17 cellular contexts compared by ENCODE assay signal in genomic region chr9:71663216-71663615, GRCh38.
A peak's percentile ranks its signal among the peaks of the same experiment; 100 is the strongest.
DNase-seq lines count a peak whose midpoint lies in the region; ATAC-seq, FAIRE-seq and TF ChIP-seq lines count a peak whose summit lies in the region.
"Had no signal": no experiment of that assay in that cellular context is flagged by ENCODE, and none has a peak within 500 bp of the region (broad histone marks: within the 10 kb centered on the region; RNA-seq: fewer than 3 reads in every experiment).

No MANE protein-coding gene starts in this region.

- no peaks in the 10 kb centered on the region for H3K9me1 ChIP-seq in K562 (ENCODE audit: control insufficient read depth, insufficient read depth, low read length)

- no peak overlapping the region for H3K9ac ChIP-seq in K562 (ENCODE audit: insufficient read depth in 1 of 2, low read depth in 2 of 2, low read length in 2 of 2)
- no peak overlapping the region for H3K9ac ChIP-seq in MM.1S (ENCODE audit: low read length)

- no peak for ATAC-seq in K562
- ATAC-seq in activated naive CD4-positive, alpha-beta T cell treated with anti-CD3 and anti-CD28 coated beads, Interleukin-2, amount 50 U/mL, for 72 hours, result no peak
- ATAC-seq: foreskin keratinocyte, pancreas had no signal

- no peak for TF ChIP-seq EP300 in K562 (IDR thresholded peaks at IDR 0.05; ENCODE audit: low read length)

- H3K4me1 ChIP-seq in K562 (replicated peaks in 1 of 2; ENCODE audit: control insufficient read depth in 2 of 2, insufficient read depth in 2 of 2, low read length in 2 of 2) (no peaks in the 10 kb centered on the region; a peak in 2 of 5 replicates), MM.1S (ENCODE audit: low read length) (no peaks in the 10 kb centered on the region)
- H3K4me1 ChIP-seq: foreskin keratinocyte, pancreas had no signal

- peaks cover 1 to 2% of the 10 kb centered on the region in 2 donors for H3K36me3 Mint-ChIP-seq in activated naive CD4-positive, alpha-beta T cell treated with anti-CD3 and anti-CD28 coated beads, Interleukin-2, amount 50 U/mL, for 72 hours
- H3K36me3 Mint-ChIP-seq: CD4-positive, CD25-positive, alpha-beta regulatory T cell; IgD-negative memory B cell had no signal

- no TSS peak for BruUV-seq in K562 (replicated peaks; lab: Mats Ljungman, UMichigan)

- DNase-seq in NCI-H1105 treated with DMSO at 0.1 percent for 48 hours (lab: John Stamatoyannopoulos, UW) (peak; percentile 14), NCI-H1105 (lab: John Stamatoyannopoulos, UW) (no peak), K562 (ENCODE audit: extremely low read depth in 1 of 4, low spot score in 3 of 4) (no peak), iPS-NIHi7 (ENCODE audit: extremely low spot score) (peak; percentile 17), MM.1S (no peak), NOMO-1 treated with dmso at 0.1 percent for 144 hours (lab: John Stamatoyannopoulos, UW; ENCODE audit: unreplicated experiment) (no peak)
- DNase-seq in activated naive CD4-positive, alpha-beta T cell treated with anti-CD3 and anti-CD28 coated beads, Interleukin-2, amount 50 U/mL, for 72 hours (ENCODE audit: low spot score in 2 of 2), result no peak
- DNase-seq: activated CD4-positive, alpha-beta memory T cell treated with anti-CD3 and anti-CD28 coated beads for 36 hours; CD4-positive, CD25-positive, alpha-beta regulatory T cell; DMS79 treated with DMSO at 0.1 percent for 48 hours; foreskin keratinocyte; NCI-H1092 treated with DMSO at 0.1 percent for 48 hours; NCI-H2227 treated with DMSO at 0.1 percent for 48 hours; pancreas had no signal

- in situ Hi-C loops in K562 (cut with MboI), result no loop called here

- H3K4me2 ChIP-seq in K562 (ENCODE audit: insufficient read depth, low read length) (no peak overlapping the region), MM.1S (ENCODE audit: low read depth, low read length) (no peak overlapping the region)

- no CpG with 5 or more reads among the region's 2 CpGs for WGBS in K562 (ENCODE audit: insufficient coverage, low coverage, missing lambda C conversion rate)

- H2AFZ ChIP-seq in K562 (ENCODE audit: low read depth, low read length) (peak overlapping the region; percentile 33; the same call in 1 of the 2 replicates), MM.1S (ENCODE audit: low read length) (no peak overlapping the region)

- H3K9me3 Mint-ChIP-seq in activated naive CD4-positive, alpha-beta T cell treated with anti-CD3 and anti-CD28 coated beads, Interleukin-2, amount 50 U/mL, for 72 hours, result peaks cover 0 to 2% of the 10 kb centered on the region in 2 donors

- H3K9me2 ChIP-seq in MM.1S (replicated peaks; ENCODE audit: insufficient read depth, low read length), result no peaks in the 10 kb centered on the region

- H4K20me1 ChIP-seq in K562 (replicated peaks; ENCODE audit: control insufficient read depth, insufficient read depth, low read length), result no peaks in the 10 kb centered on the region
- no peaks in the 10 kb centered on the region for H4K20me1 ChIP-seq in MM.1S (ENCODE audit: insufficient read depth, low read length)

- H3K9me3 ChIP-seq in K562 (replicated peaks; ENCODE audit: control insufficient read depth, insufficient read depth, low read depth, low read length) (no peaks in the 10 kb centered on the region), MM.1S (replicated peaks; ENCODE audit: insufficient read depth, low read length) (no peaks in the 10 kb centered on the region)
- H3K9me3 ChIP-seq: pancreas had no signal

- H3K27me3 ChIP-seq in K562 (ENCODE audit: control insufficient read depth in 2 of 2, insufficient read depth in 2 of 2, low read length in 2 of 2) (no peaks in the 10 kb centered on the region), MM.1S (replicated peaks; ENCODE audit: insufficient read depth, low read length) (no peaks in the 10 kb centered on the region)
- H3K27me3 ChIP-seq: foreskin keratinocyte, pancreas had no signal

- POLR2A ChIA-PET in K562 (lab: Yijun Ruan, JAX), result no interaction called here

- CTCF ChIA-PET in K562 (lab: Yijun Ruan, JAX; ENCODE audit: low intra/inter-chr PET ratio), result no interaction called here

- no peak for FAIRE-seq in K562 (lab: Jason Lieb, UNC)
- FAIRE-seq: pancreas had no signal

- no peak for TF ChIP-seq RAD21 in K562 (CRISPR knock-in tag; conservative IDR thresholded peaks at IDR 0.05 in 1 of 2, IDR thresholded peaks at IDR 0.05 in 1 of 2)

- no peaks in the 10 kb centered on the region for H3K79me2 ChIP-seq in K562 (ENCODE audit: control insufficient read depth, insufficient read depth, low read length)
- no peaks in the 10 kb centered on the region for H3K79me2 ChIP-seq in MM.1S (ENCODE audit: low read length)

- no peak for TF ChIP-seq POLR2A in K562 (conservative IDR thresholded peaks at IDR 0.05)

- no peak overlapping the region for H3K27ac Mint-ChIP-seq in activated naive CD4-positive, alpha-beta T cell treated with anti-CD3 and anti-CD28 coated beads, Interleukin-2, amount 50 U/mL, for 72 hours
- H3K27ac Mint-ChIP-seq: activated CD4-positive, alpha-beta memory T cell treated with anti-CD3 and anti-CD28 coated beads for 36 hours; CD4-positive, CD25-positive, alpha-beta regulatory T cell; IgD-negative memory B cell had no signal

- H3F3A ChIP-seq in MM.1S (ENCODE audit: insufficient read depth, low read length), result no peaks in the 10 kb centered on the region

- H3K27ac ChIP-seq in K562 (ENCODE audit: extremely low read depth, low read depth, low read length) (no peak overlapping the region), skin epidermis (peak overlapping the region in 11 of 21 experiments; percentile 2 to 84 (median 39)), MM.1S (ENCODE audit: low read length) (no peak overlapping the region)
- H3K27ac ChIP-seq: 22Rv1, foreskin keratinocyte, pancreas had no signal

- no peak overlapping the region for H3K4me3 ChIP-seq in K562
- no peak overlapping the region for H3K4me3 ChIP-seq in skin epidermis
- no peak overlapping the region for H3K4me3 ChIP-seq in MM.1S (ENCODE audit: low read length)
- H3K4me3 ChIP-seq: pancreas had no signal

- no peak for TF ChIP-seq CTCF in K562 (IDR thresholded peaks at IDR 0.05 in 2 of 3, conservative IDR thresholded peaks at IDR 0.05 in 1 of 3; ENCODE audit: insufficient read depth in 2 of 3, low read depth in 1 of 3, low read length in 3 of 3)
- TF ChIP-seq CTCF in MM.1S (IDR thresholded peaks at IDR 0.05; ENCODE audit: low read length), result no peak

- H3K36me3 ChIP-seq in K562 (ENCODE audit: control insufficient read depth, insufficient read depth, low read length) (no peaks in the 10 kb centered on the region), MM.1S (replicated peaks; ENCODE audit: insufficient read depth, low read length) (no peaks in the 10 kb centered on the region)
- H3K36me3 ChIP-seq: pancreas had no signal

- intact Hi-C loops in K562 (cut with micrococcal nuclease), result no loop called here

TF ChIP-seq in K562, 482 proteins besides CTCF, POLR2A, EP300 and RAD21 (continues in another document):
- TF ChIP-seq ZNF75A (CRISPR knock-in tag; IDR thresholded peaks at IDR 0.05), result 0 out of 2 replicates have a peak, but pooled peaks have one; percentile 26

Comparison
In these comparisons a context has a peak if more than half of its experiments do, and no peak if none do; other contexts are left out.
1. DNase-seq: peak in NCI-H1105 treated with DMSO at 0.1 percent for 48 hours (single experiment) and iPS-NIHi7 (single experiment); none in NCI-H1105 (single experiment), K562 (0 of 4), MM.1S (single experiment), NOMO-1 treated with dmso at 0.1 percent for 144 hours (single experiment) and activated naive CD4-positive, alpha-beta T cell treated with anti-CD3 and anti-CD28 coated beads, Interleukin-2, amount 50 U/mL, for 72 hours (0 of 2).
2. H3K27ac ChIP-seq: peak in skin epidermis (11 of 21); none in K562 (single experiment) and MM.1S (single experiment).